Comparison of ENCODE assay signal across 8 cellular contexts in genomic region chr16:84084570-84085270, GRCh38. TPM values are rescaled to one million over a fixed set of nuclear protein-coding genes. Genes with fewer than 3 reads are reported as not detected.
DNase-seq lines count a peak whose midpoint lies in the region; ATAC-seq, FAIRE-seq and TF ChIP-seq lines count a peak whose summit lies in the region.

No MANE protein-coding gene starts in this region.

- H3K4me1 ChIP-seq in CD4-positive, CD25-positive, alpha-beta regulatory T cell (ENCODE audit: control insufficient read depth, insufficient read depth, low read length, poor library complexity, severe bottlenecking) = peaks cover 22% of the 10 kb centered on the region

- H3K27me3 Mint-ChIP-seq in CD4-positive, CD25-positive, alpha-beta regulatory T cell = no peaks in the 10 kb centered on the region
- H3K27me3 Mint-ChIP-seq in WTC11 (ENCODE audit: low read depth) = no peaks in the 10 kb centered on the region

- DNase-seq in CD4-positive, CD25-positive, alpha-beta regulatory T cell = peak; percentile 53 to 85 (median 66)
- peak; percentile 0 for DNase-seq in NCI-H187 treated with DMSO at 0.1 percent for 48 hours (lab: John Stamatoyannopoulos, UW)
- DNase-seq in WTC11 (ENCODE audit: low spot score) = peak; percentile 81
- DNase-seq in bronchial epithelial cell (ENCODE audit: low read depth) = peak; percentile 70
- DNase-seq in kidney tubule cell (ENCODE audit: low spot score) = peak; percentile 75
- DNase-seq in stimulated activated CD4-positive, alpha-beta T cell treated with anti-CD3 and anti-CD28 coated beads, TNF-alpha, amount 100 ng/mL, for 48 hours (ENCODE audit: low read depth in 3 of 3) = peak; percentile 34 to 69 (median 45)

- H3K9me3 Mint-ChIP-seq in CD4-positive, CD25-positive, alpha-beta regulatory T cell = no peaks in the 10 kb centered on the region
- no peaks in the 10 kb centered on the region for H3K9me3 Mint-ChIP-seq in WTC11

- peak; percentile 86 to 87 for ATAC-seq in CD4-positive, CD25-positive, alpha-beta regulatory T cell (ENCODE audit: low read depth in 2 of 2)
- peak; percentile 65 for ATAC-seq in GM21723 (IDR thresholded peaks at IDR 0.05; ENCODE audit: unreplicated experiment)
- peak; percentile 98 for ATAC-seq in WTC11
- no peak for ATAC-seq in HG03025 (IDR thresholded peaks at IDR 0.05; ENCODE audit: low FRiP score, unreplicated experiment)

- peak overlapping the region in 1 of 3 donors; percentile 26 for H3K27ac Mint-ChIP-seq in CD4-positive, CD25-positive, alpha-beta regulatory T cell
- no peak overlapping the region for H3K27ac Mint-ChIP-seq in WTC11

- FAIRE-seq in bronchial epithelial cell (lab: Jason Lieb, UNC) = peak; percentile 92

- no peaks in the 10 kb centered on the region for H3K27me3 ChIP-seq in CD4-positive, CD25-positive, alpha-beta regulatory T cell (ENCODE audit: control insufficient read depth, insufficient read depth, low read length)
- no peaks in the 10 kb centered on the region for H3K27me3 ChIP-seq in bronchial epithelial cell (ENCODE audit: control insufficient read depth, insufficient read depth, low read length)

- H3K4me1 Mint-ChIP-seq in CD4-positive, CD25-positive, alpha-beta regulatory T cell = peaks cover 11 to 35% (median 23%) of the 10 kb centered on the region in 4 donors
- H3K4me1 Mint-ChIP-seq in WTC11 = no peaks in the 10 kb centered on the region

- no peak overlapping the region for H3K4me3 ChIP-seq in CD4-positive, CD25-positive, alpha-beta regulatory T cell (ENCODE audit: low read depth, low read length)
- H3K4me3 ChIP-seq in bronchial epithelial cell (ENCODE audit: low read depth, low read length) = no peak overlapping the region

- H3K36me3 ChIP-seq in CD4-positive, CD25-positive, alpha-beta regulatory T cell (ENCODE audit: control insufficient read depth, insufficient read depth, low read length) = peaks cover 82% of the 10 kb centered on the region
- H3K36me3 ChIP-seq in bronchial epithelial cell (ENCODE audit: control insufficient read depth, insufficient read depth, low read length) = peaks cover 17% of the 10 kb centered on the region

- H3K36me3 Mint-ChIP-seq in CD4-positive, CD25-positive, alpha-beta regulatory T cell = peaks cover 44% of the 10 kb centered on the region
- H3K36me3 Mint-ChIP-seq in WTC11 = peaks cover 58% of the 10 kb centered on the region

- CTCF ChIA-PET in WTC11 (lab: Charles Lee) = interaction anchor here (0.6 to 4.3 kb wide), 41 partner anchors 10 to 397 kb away, joined by 3 to 28 read pairs (median 4); partner anchors contain the start of genes ATP2C2, DNAAF1, HSDL1 and KCNG4

- H3K9me3 ChIP-seq in CD4-positive, CD25-positive, alpha-beta regulatory T cell (ENCODE audit: control insufficient read depth in 2 of 2, low read length in 2 of 2) = no peaks in the 10 kb centered on the region

- no peak overlapping the region for H3K4me3 Mint-ChIP-seq in CD4-positive, CD25-positive, alpha-beta regulatory T cell
- H3K4me3 Mint-ChIP-seq in WTC11 = no peak overlapping the region

- POLR2A ChIA-PET in WTC11 (lab: Charles Lee) = interaction anchor here (0.6 kb wide), 1 partner anchor 32 kb away, joined by 3 read pairs; the partner anchor contains the start of gene MBTPS1

- TF ChIP-seq CTCF in WTC11 (IDR thresholded peaks at IDR 0.05) (peak; percentile 73), bronchial epithelial cell (IDR thresholded peaks at IDR 0.05; ENCODE audit: insufficient read depth, low read length, severe bottlenecking) (peak; percentile 95)

- no peak overlapping the region for H3K27ac ChIP-seq in CD4-positive, CD25-positive, alpha-beta regulatory T cell (ENCODE audit: insufficient read depth, low read length, poor library complexity, severe bottlenecking)

TF ChIP-seq in WTC11, 78 proteins besides CTCF, POLR2A, EP300 and RAD21 (continues in another document):
- TF ChIP-seq FOXP1 (CRISPR knock-in tag; IDR thresholded peaks at IDR 0.05; ENCODE audit: borderline replicate concordance) = no peak
- TF ChIP-seq NFE2L1 (CRISPR knock-in tag; IDR thresholded peaks at IDR 0.05) = no peak
- no peak for TF ChIP-seq TP53 (CRISPR knock-in tag; IDR thresholded peaks at IDR 0.05)
- TF ChIP-seq ARID4B (CRISPR knock-in tag; IDR thresholded peaks at IDR 0.05; ENCODE audit: borderline replicate concordance) = no peak
- no peak for TF ChIP-seq HMGXB4 (CRISPR knock-in tag; IDR thresholded peaks at IDR 0.05)
- TF ChIP-seq ERG (CRISPR knock-in tag; IDR thresholded peaks at IDR 0.05) = no peak
- TF ChIP-seq KAT7 (CRISPR knock-in tag; IDR thresholded peaks at IDR 0.05; ENCODE audit: borderline replicate concordance) = no peak
- TF ChIP-seq ZNF219 (CRISPR knock-in tag; IDR thresholded peaks at IDR 0.05; ENCODE audit: borderline replicate concordance) = no peak
- no peak for TF ChIP-seq ZSCAN18 (CRISPR knock-in tag; IDR thresholded peaks at IDR 0.05)

RNA-seq across cellular contexts. Expression of gene MBTPS1, which starts 32.0 kb away (rescaled TPM):
- 118 TPM for total RNA-seq in CD4-positive, CD25-positive, alpha-beta regulatory T cell
- polyA plus RNA-seq in CD4-positive, CD25-positive, alpha-beta regulatory T cell = 10 to 100 TPM; 40.6 to 62.5 (median 47.8) TPM
- total RNA-seq in WTC11 (2021) (45.1 to 47.4 TPM (median 46.9 TPM) in 3 replicates), bronchial epithelial cell (63.4 and 67.3 TPM in 2 replicates)

RNA-seq across cellular contexts. Expression of gene SLC38A8, which starts 42.1 kb away (rescaled TPM):
- not detected for total RNA-seq in CD4-positive, CD25-positive, alpha-beta regulatory T cell
- not detected for polyA plus RNA-seq in CD4-positive, CD25-positive, alpha-beta regulatory T cell
- total RNA-seq in WTC11 (2021) (not detected in 3 replicates), bronchial epithelial cell (not detected in 2 replicates)

Comparison
In these comparisons a context has a peak if more than half of its experiments do, and no peak if none do; other contexts are left out.
1. DNase-seq: peak in every context shown above with its lines; median percentile 81 in WTC11; 75 in kidney tubule cell; 70 in bronchial epithelial cell; 66 in CD4-positive, CD25-positive, alpha-beta regulatory T cell; 45 in stimulated activated CD4-positive, alpha-beta T cell treated with anti-CD3 and anti-CD28 coated beads, TNF-alpha, amount 100 ng/mL, for 48 hours; 0 in NCI-H187 treated with DMSO at 0.1 percent for 48 hours.